17 cellular contexts compared by ENCODE assay signal in genomic region chr4:147760176-147760575, GRCh38. TPM values are rescaled to one million over a fixed set of nuclear protein-coding genes. Genes with fewer than 3 reads are reported as not detected.
DNase-seq lines count a peak whose midpoint lies in the region; TF ChIP-seq lines count a peak whose summit lies in the region.
"Had no signal": no experiment of that assay in that cellular context is flagged by ENCODE, and none has a peak within 500 bp of the region (broad histone marks: within the 10 kb centered on the region; RNA-seq: fewer than 3 reads in every experiment).

No MANE protein-coding gene starts in this region.

- H3K4me3 Mint-ChIP-seq in Calu3 (ENCODE audit: low read depth, unreplicated experiment) (no peak overlapping the region), osteocyte (ENCODE audit: unreplicated experiment) (no peak overlapping the region), MCF 10A (ENCODE audit: unreplicated experiment) (no peak overlapping the region)
- H3K4me3 Mint-ChIP-seq: activated naive CD4-positive, alpha-beta T cell treated with anti-CD3 and anti-CD28 coated beads for 36 hours; B cell; brain; H9; memory B cell; WTC11 had no signal

- H3K9me3 Mint-ChIP-seq in Calu3 (ENCODE audit: low read depth, unreplicated experiment), result no peaks in the 10 kb centered on the region
- H3K9me3 Mint-ChIP-seq in osteocyte (ENCODE audit: unreplicated experiment), result no peaks in the 10 kb centered on the region
- H3K9me3 Mint-ChIP-seq in MCF 10A (ENCODE audit: unreplicated experiment), result no peaks in the 10 kb centered on the region
- H3K9me3 Mint-ChIP-seq: activated naive CD4-positive, alpha-beta T cell treated with anti-CD3 and anti-CD28 coated beads for 36 hours; brain; H9; memory B cell; WTC11 had no signal

- intact Hi-C loops in Calu3 (cut with micrococcal nuclease; ENCODE audit: unreplicated experiment) (no loop called here), MCF 10A (cut with micrococcal nuclease) (no loop called here)

- POLR2A ChIA-PET in MCF 10A (lab: Yijun Ruan, JAX), result interaction anchor here (0.6 to 0.8 kb wide), 2 partner anchors 13 to 28 kb away, joined by 3 read pairs; no protein-coding TSS in a partner anchor

- no peaks in the 10 kb centered on the region for H3K27me3 Mint-ChIP-seq in Calu3 (ENCODE audit: unreplicated experiment)
- H3K27me3 Mint-ChIP-seq in osteocyte (ENCODE audit: unreplicated experiment), result no peaks in the 10 kb centered on the region
- H3K27me3 Mint-ChIP-seq in MCF 10A (ENCODE audit: insufficient read depth, unreplicated experiment), result no peaks in the 10 kb centered on the region

- peaks cover 24% of the 10 kb centered on the region for H3K4me1 Mint-ChIP-seq in Calu3 (ENCODE audit: low read depth, unreplicated experiment)
- H3K4me1 Mint-ChIP-seq in osteocyte (ENCODE audit: unreplicated experiment), result peaks cover 67% of the 10 kb centered on the region
- peaks cover 36% of the 10 kb centered on the region for H3K4me1 Mint-ChIP-seq in MCF 10A (ENCODE audit: insufficient read depth, unreplicated experiment)
- H3K4me1 Mint-ChIP-seq: B cell, memory B cell had no signal

- H3K27ac Mint-ChIP-seq in Calu3 (ENCODE audit: unreplicated experiment), result no peak overlapping the region
- peak overlapping the region; percentile 87 for H3K27ac Mint-ChIP-seq in osteocyte (ENCODE audit: unreplicated experiment)
- H3K27ac Mint-ChIP-seq in MCF 10A (ENCODE audit: low read depth, unreplicated experiment), result no peak overlapping the region
- H3K27ac Mint-ChIP-seq: activated naive CD4-positive, alpha-beta T cell treated with anti-CD3 and anti-CD28 coated beads for 36 hours; B cell; memory B cell; WTC11 had no signal

- no peaks in the 10 kb centered on the region for H3K36me3 Mint-ChIP-seq in Calu3 (ENCODE audit: insufficient read depth, unreplicated experiment)
- peaks cover 12% of the 10 kb centered on the region for H3K36me3 Mint-ChIP-seq in osteocyte (ENCODE audit: unreplicated experiment)
- H3K36me3 Mint-ChIP-seq in MCF 10A (ENCODE audit: insufficient read depth, unreplicated experiment), result peaks cover 20% of the 10 kb centered on the region
- H3K36me3 Mint-ChIP-seq: brain, memory B cell, WTC11 had no signal

- DNase-seq in Calu3 (peak; percentile 1), NCI-H1092 (lab: John Stamatoyannopoulos, UW) (peak; percentile 15), osteocyte (ENCODE audit: extremely low spot score, unreplicated experiment) (no peak), MCF 10A (ENCODE audit: unreplicated experiment) (no peak), Ammon's horn (ENCODE audit: low spot score) (no peak), NCI-H524 (lab: John Stamatoyannopoulos, UW) (no peak)
- DNase-seq in activated naive CD4-positive, alpha-beta T cell treated with Interleukin-2 at 50 U/mL for 16 hours, result no peak
- DNase-seq: activated naive CD4-positive, alpha-beta T cell treated with anti-CD3 and anti-CD28 coated beads for 36 hours; H9; KBM-7; NCI-H1694 had no signal

- CTCF ChIA-PET in Calu3 (lab: Charles Lee), result interaction anchor here (0.7 kb wide), 1 partner anchor 683 kb away, joined by 3 read pairs; no protein-coding TSS in a partner anchor
- CTCF ChIA-PET in MCF 10A (lab: Yijun Ruan, JAX), result interaction anchor here (0.7 to 1.9 kb wide), 4 partner anchors 52 to 1038 kb away, joined by 3 to 7 read pairs (median 4); no protein-coding TSS in a partner anchor

- peak overlapping the region; percentile 93 for H3K27ac ChIP-seq in VCaP
- H3K27ac ChIP-seq: neutrophil had no signal

- BruUV-seq in Calu3 (replicated peaks; lab: Mats Ljungman, UMichigan), result no TSS peak
- no TSS peak for BruUV-seq in MCF 10A (replicated peaks; lab: Mats Ljungman, UMichigan)

- TF ChIP-seq CTCF in Calu3 (IDR thresholded peaks at IDR 0.05; ENCODE audit: unreplicated experiment) (no peak), VCaP (conservative IDR thresholded peaks at IDR 0.05) (no peak), osteocyte (IDR thresholded peaks at IDR 0.05) (no peak), MCF 10A (IDR thresholded peaks at IDR 0.05; ENCODE audit: unreplicated experiment) (no peak)

RNA-seq across cellular contexts. Expression of gene ARHGAP10, which starts 28.3 kb away (rescaled TPM):
- 5.4 and 6.1 TPM in 2 replicates for total RNA-seq in Calu3 (2022)
- total RNA-seq in osteocyte, result 121 and 126 TPM in 2 replicates
- total RNA-seq in MCF 10A (2022), result 22.4 and 24.6 TPM in 2 replicates

Comparison
In these comparisons a context has a peak if more than half of its experiments do, and no peak if none do; other contexts are left out.
1. DNase-seq: peak in Calu3 (single experiment) and NCI-H1092 (single experiment); none in osteocyte (single experiment), MCF 10A (single experiment), Ammon's horn (single experiment), activated naive CD4-positive, alpha-beta T cell treated with Interleukin-2 at 50 U/mL for 16 hours (single experiment) and NCI-H524 (0 of 2).